In the genomic region with DNA sequence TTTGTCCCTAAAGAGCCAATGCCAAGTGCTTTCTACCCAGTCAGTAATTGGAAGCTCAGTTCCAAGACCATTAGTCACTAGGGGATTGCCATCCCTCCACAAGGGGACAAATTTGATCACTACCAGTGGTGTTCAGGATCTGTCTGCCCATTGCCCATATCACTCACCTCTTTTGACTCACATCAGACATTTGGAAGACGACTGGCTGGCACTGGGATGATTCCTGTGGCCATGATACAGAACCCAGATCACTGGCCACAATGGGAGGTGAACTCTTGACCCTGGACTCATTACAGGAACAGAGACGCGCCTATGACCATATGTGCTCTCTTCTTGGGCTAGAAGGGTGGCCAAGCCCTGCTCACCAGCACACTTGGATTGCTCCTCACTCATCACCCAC, we compare ENCODE assay signal across 24 cellular contexts.
A peak's percentile ranks its signal among the peaks of the same experiment; 100 is the strongest.
DNase-seq lines count a peak whose midpoint lies in the region; ATAC-seq, FAIRE-seq and TF ChIP-seq lines count a peak whose summit lies in the region.
"Had no signal": no experiment of that assay in that cellular context is flagged by ENCODE, and none has a peak within 500 bp of the region (broad histone marks: within the 10 kb centered on the region; RNA-seq: fewer than 3 reads in every experiment).

No MANE protein-coding gene starts in this region.

- H3K4me3 ChIP-seq in H1 (ENCODE audit: extremely low read depth in 1 of 4, insufficient read depth in 2 of 4, low read depth in 3 of 4, low read length in 4 of 4), result no peak overlapping the region
- H3K4me3 ChIP-seq in neural progenitor cell, result no peak overlapping the region
- H3K4me3 ChIP-seq: BLaER1 treated with 17β-estradiol and CSF1 and Interleukin-3, amounts not matched to agents 10 nM and 100 nM; GM12878; K562; SJCRH30 had no signal

- no peak overlapping the region for H2BK120ac ChIP-seq in H1 (replicated peaks; ENCODE audit: low read depth, low read length)

- H3K23me2 ChIP-seq in H1 (ENCODE audit: low read depth, low read length), result no peaks in the 10 kb centered on the region

- no peak overlapping the region for H3K23ac ChIP-seq in H1 (ENCODE audit: insufficient read length)

- H2AK5ac ChIP-seq in H1 (ENCODE audit: low read depth, low read length), result no peak overlapping the region

- ATAC-seq in natural killer cell (no peak), GM18519 (IDR thresholded peaks at IDR 0.05; ENCODE audit: low FRiP score, unreplicated experiment) (no peak)
- ATAC-seq in natural killer cell treated with Interleukin-12 subunit alpha and Interleukin-12 subunit beta and Interleukin-15 and Interleukin-18, amount 100 ng/mL, for 72 hours, result no peak
- ATAC-seq: CD8-positive, alpha-beta T cell; GM12878; K562; Panc1 had no signal

- H3K4me2 ChIP-seq in H1 (ENCODE audit: insufficient read depth in 1 of 2, low read depth in 2 of 2, low read length in 2 of 2), result no peak overlapping the region
- H3K4me2 ChIP-seq in neural progenitor cell, result no peak overlapping the region

- no peak for TF ChIP-seq EP300 in H1 (IDR thresholded peaks at IDR 0.05; ENCODE audit: borderline replicate concordance in 1 of 2, low read depth in 2 of 2, low read length in 2 of 2)

- TF ChIP-seq RAD21 in H1 (IDR thresholded peaks at IDR 0.05 in 1 of 2, conservative IDR thresholded peaks at IDR 0.05 in 1 of 2; ENCODE audit: low read depth in 2 of 2, low read length in 2 of 2), result no peak

- 84% methylated on average over 3 of the region's 3 CpGs; no CpG with 5 or more reads in 1 of the 2 experiments for WGBS in H1 (ENCODE audit: extremely low coverage in 1 of 2, insufficient coverage in 1 of 2, insufficient read length in 1 of 2, insufficient replicate concordance in 2 of 2, low coverage in 1 of 2, low lambda C conversion rate in 2 of 2, missing lambda C conversion rate in 1 of 2), 2 experiments

- peaks cover 9% of the 10 kb centered on the region for H3F3A ChIP-seq in neural progenitor cell (ENCODE audit: low read depth)

- H2AFZ ChIP-seq in H1 (ENCODE audit: low read length), result no peak overlapping the region
- no peak overlapping the region for H2AFZ ChIP-seq in neural progenitor cell (replicated peaks)

- H3K27me3 Mint-ChIP-seq in natural killer cell (ENCODE audit: low read depth in 2 of 2), result no peaks in the 10 kb centered on the region
- no peaks in the 10 kb centered on the region for H3K27me3 Mint-ChIP-seq in natural killer cell treated with Interleukin-12 subunit alpha and Interleukin-12 subunit beta and Interleukin-15 and Interleukin-18, amount 100 ng/mL, for 72 hours
- no peaks in the 10 kb centered on the region for H3K27me3 Mint-ChIP-seq in neural progenitor cell (ENCODE audit: insufficient read depth, low read depth)

- DNase-seq in natural killer cell, result no peak
- DNase-seq in natural killer cell treated with Interleukin-12 subunit alpha and Interleukin-12 subunit beta and Interleukin-15 and Interleukin-18, amount 100 ng/mL, for 72 hours (ENCODE audit: low spot score), result no peak
- no peak for DNase-seq in H1 (ENCODE audit: low read depth in 1 of 2, low spot score in 2 of 2)
- DNase-seq in neural progenitor cell (ENCODE audit: low spot score), result no peak
- no peak for DNase-seq in activated gamma-delta T cell treated with Interleukin-2 at 50 U/mL for 16 hours
- no peak for DNase-seq in activated CD8-positive, alpha-beta memory T cell treated with anti-CD3 and anti-CD28 coated beads for 24 hours
- no peak for DNase-seq in superior temporal gyrus (ENCODE audit: extremely low spot score)
- DNase-seq: 8988T; CD8-positive, alpha-beta T cell; DND-41; H7; HFFc6; NCI-H1092 treated with DMSO at 0.1 percent for 48 hours; NCI-H146; NCI-H2081; NCI-H2171 treated with DMSO at 0.1 percent for 48 hours; NCI-H524 treated with DMSO at 0.1 percent for 48 hours; NCI-H82; SJCRH30 had no signal

- H3K27me3 ChIP-seq in H1 (replicated peaks in 1 of 4; ENCODE audit: control insufficient read depth in 3 of 4, extremely low read depth in 1 of 4, insufficient read depth in 3 of 4, low read length in 3 of 4), result no peaks in the 10 kb centered on the region
- H3K27me3 ChIP-seq in neural progenitor cell, result no peaks in the 10 kb centered on the region
- H3K27me3 ChIP-seq: BLaER1 treated with 17β-estradiol and CSF1 and Interleukin-3, amounts not matched to agents 10 nM and 100 nM; SJCRH30 had no signal

- H4K20me1 ChIP-seq in H1 (replicated peaks in 1 of 2; ENCODE audit: control insufficient read depth in 1 of 2, insufficient read depth in 2 of 2, low read length in 2 of 2) (no peaks in the 10 kb centered on the region), neural progenitor cell (ENCODE audit: low read depth) (no peaks in the 10 kb centered on the region)
- H4K20me1 ChIP-seq: BLaER1 treated with 17β-estradiol and CSF1 and Interleukin-3, amounts not matched to agents 10 nM and 100 nM had no signal

- H3K14ac ChIP-seq in H1 (ENCODE audit: insufficient read length), result no peak overlapping the region

- no peak overlapping the region for H3K4ac ChIP-seq in H1 (replicated peaks; ENCODE audit: insufficient read length, low read depth, low read length)

- H3K79me2 ChIP-seq in H1 (ENCODE audit: control insufficient read depth in 1 of 2, insufficient read depth in 2 of 2, low read length in 2 of 2), result no peaks in the 10 kb centered on the region
- H3K79me2 ChIP-seq in neural progenitor cell (ENCODE audit: low read depth), result no peaks in the 10 kb centered on the region

- H2BK20ac ChIP-seq in H1 (ENCODE audit: low read length), result no peak overlapping the region

- no peak overlapping the region for H3K56ac ChIP-seq in H1 (replicated peaks; ENCODE audit: insufficient read length, low read depth, low read length)

- FAIRE-seq in H1 (lab: Jason Lieb, UNC), result no peak
- FAIRE-seq: GM12878, K562 had no signal

- no peak overlapping the region for H4K5ac ChIP-seq in H1 (ENCODE audit: insufficient read length, low read depth, low read length)

- H2BK5ac ChIP-seq in H1 (ENCODE audit: low read depth, low read length), result no peak overlapping the region

- no peak overlapping the region for H3K18ac ChIP-seq in H1 (ENCODE audit: extremely low read depth, low read length)

- no peak overlapping the region for H2BK15ac ChIP-seq in H1 (ENCODE audit: low read length)

- POLR2A ChIA-PET in H1 (lab: Charles Lee; ENCODE audit: partially characterized antibody), result no interaction called here

- no peaks in the 10 kb centered on the region for H3K79me1 ChIP-seq in H1 (ENCODE audit: low read depth, low read length)

- H3K4me1 Mint-ChIP-seq in natural killer cell, result peaks cover 43 to 71% of the 10 kb centered on the region in 2 donors
- H3K4me1 Mint-ChIP-seq in natural killer cell treated with Interleukin-12 subunit alpha and Interleukin-12 subunit beta and Interleukin-15 and Interleukin-18, amount 100 ng/mL, for 72 hours (ENCODE audit: low read depth in 2 of 2), result peaks cover 46 to 49% of the 10 kb centered on the region in 2 donors
- peaks cover 36% of the 10 kb centered on the region for H3K4me1 Mint-ChIP-seq in neural progenitor cell

- TF ChIP-seq POLR2A in H1 (IDR thresholded peaks at IDR 0.05; ENCODE audit: control extremely low read depth in 1 of 2, low read depth in 2 of 2, low read length in 2 of 2), result no peak

- H3K4me3 Mint-ChIP-seq in natural killer cell (no peak overlapping the region), neural progenitor cell (no peak overlapping the region)
- no peak overlapping the region for H3K4me3 Mint-ChIP-seq in natural killer cell treated with Interleukin-12 subunit alpha and Interleukin-12 subunit beta and Interleukin-15 and Interleukin-18, amount 100 ng/mL, for 72 hours
- H3K4me3 Mint-ChIP-seq: CD8-positive, alpha-beta T cell; HFFc6 had no signal

- no peak for TF ChIP-seq CTCF in natural killer cell (IDR thresholded peaks at IDR 0.05)
- no peak for TF ChIP-seq CTCF in H1 (IDR thresholded peaks at IDR 0.05; ENCODE audit: control extremely low read depth in 1 of 3, insufficient read depth in 1 of 3, low read depth in 1 of 3, low read length in 3 of 3)
- no peak for TF ChIP-seq CTCF in neural progenitor cell (IDR thresholded peaks at IDR 0.05)

- intact Hi-C loops in natural killer cell (cut with micrococcal nuclease), result no loop called here

- no peak overlapping the region for H4K91ac ChIP-seq in H1 (replicated peaks; ENCODE audit: insufficient read length, low read length)

- no peak overlapping the region; the same call in 1 of the 2 replicates for H4K8ac ChIP-seq in H1 (ENCODE audit: extremely low read depth, insufficient read depth, low read length)

- CTCF ChIA-PET in H1 (lab: Charles Lee; ENCODE audit: partially characterized antibody), result interaction anchor here (1.2 kb wide), 1 partner anchor 44 kb away, joined by 3 read pairs; no protein-coding TSS in a partner anchor

- H3K4me1 ChIP-seq in H1 (replicated peaks in 1 of 4; ENCODE audit: control insufficient read depth in 3 of 4, insufficient read depth in 4 of 4, low read length in 3 of 4) (no peaks in the 10 kb centered on the region), neural progenitor cell (peaks cover 18% of the 10 kb centered on the region)
- H3K4me1 ChIP-seq: SJCRH30 had no signal

- H3K36me3 Mint-ChIP-seq in natural killer cell (peaks cover 18% of the 10 kb centered on the region), neural progenitor cell (peaks cover 58% of the 10 kb centered on the region)
- H3K36me3 Mint-ChIP-seq in natural killer cell treated with Interleukin-12 subunit alpha and Interleukin-12 subunit beta and Interleukin-15 and Interleukin-18, amount 100 ng/mL, for 72 hours, result peaks cover 14% of the 10 kb centered on the region
- H3K36me3 Mint-ChIP-seq: CD8-positive, alpha-beta T cell had no signal

- H2BK12ac ChIP-seq in H1 (ENCODE audit: low read depth, low read length), result 0 out of 2 replicates have a peak overlapping the region, but pooled peaks have one; percentile 4

- H3K9me3 ChIP-seq in H1 (ENCODE audit: insufficient read depth in 2 of 2, low read depth in 1 of 2, low read length in 1 of 2), result no peaks in the 10 kb centered on the region
- no peaks in the 10 kb centered on the region for H3K9me3 ChIP-seq in neural progenitor cell (ENCODE audit: low read depth)
- H3K9me3 ChIP-seq: BLaER1 treated with 17β-estradiol and CSF1 and Interleukin-3, amounts not matched to agents 10 nM and 100 nM; SJCRH30 had no signal

- H3K27ac ChIP-seq in H1 (ENCODE audit: low read depth, low read length) (no peak overlapping the region), neural progenitor cell (no peak overlapping the region)
- H3K27ac ChIP-seq: BLaER1 treated with 17β-estradiol and CSF1 and Interleukin-3, amounts not matched to agents 10 nM and 100 nM; SJCRH30 had no signal

- peak overlapping the region; percentile 90 for H3K27ac Mint-ChIP-seq in natural killer cell
- H3K27ac Mint-ChIP-seq in natural killer cell treated with Interleukin-12 subunit alpha and Interleukin-12 subunit beta and Interleukin-15 and Interleukin-18, amount 100 ng/mL, for 72 hours, result peak overlapping the region in 1 of 2 donors; percentile 31
- peak overlapping the region; percentile 76 for H3K27ac Mint-ChIP-seq in neural progenitor cell
- H3K27ac Mint-ChIP-seq: CD8-positive, alpha-beta T cell; HFFc6 had no signal

- H3K9me3 Mint-ChIP-seq in natural killer cell, result peaks cover 0 to 4% of the 10 kb centered on the region in 2 donors
- H3K9me3 Mint-ChIP-seq in natural killer cell treated with Interleukin-12 subunit alpha and Interleukin-12 subunit beta and Interleukin-15 and Interleukin-18, amount 100 ng/mL, for 72 hours, result peaks cover 4% of the 10 kb centered on the region
- no peaks in the 10 kb centered on the region for H3K9me3 Mint-ChIP-seq in neural progenitor cell
- H3K9me3 Mint-ChIP-seq: CD8-positive, alpha-beta T cell; HFFc6 had no signal

- H3K36me3 ChIP-seq in H1 (ENCODE audit: control insufficient read depth in 2 of 4, insufficient read depth in 4 of 4, low read length in 3 of 4) (no peaks in the 10 kb centered on the region), neural progenitor cell (no peaks in the 10 kb centered on the region)
- H3K36me3 ChIP-seq: SJCRH30 had no signal

- no peak overlapping the region for H3K9ac ChIP-seq in H1 (replicated peaks in 1 of 4; ENCODE audit: extremely low read depth in 1 of 4, low read depth in 3 of 4, low read length in 3 of 4)
- no peak overlapping the region for H3K9ac ChIP-seq in neural progenitor cell
- H3K9ac ChIP-seq: BLaER1 treated with 17β-estradiol and CSF1 and Interleukin-3, amounts not matched to agents 10 nM and 100 nM had no signal
